ENCODE assay signal across 21 cellular contexts in genomic region chr2:95381212-95382127, GRCh38. TPM values are rescaled to one million over a fixed set of nuclear protein-coding genes. Genes with fewer than 3 reads are reported as not detected.
DNase-seq lines count a peak whose midpoint lies in the region; ATAC-seq, FAIRE-seq and TF ChIP-seq lines count a peak whose summit lies in the region.
"Had no signal": no experiment of that assay in that cellular context is flagged by ENCODE, and none has a peak within 500 bp of the region (broad histone marks: within the 10 kb centered on the region; RNA-seq: fewer than 3 reads in every experiment).

No MANE protein-coding gene starts in this region.

- no peaks in the 10 kb centered on the region for H3K36me3 Mint-ChIP-seq in activated naive CD4-positive, alpha-beta T cell treated with anti-CD3 and anti-CD28 coated beads, Interleukin-2, amount 10 ng/mL, durations not matched to agents 7 days and 5 days
- no peaks in the 10 kb centered on the region for H3K36me3 Mint-ChIP-seq in IgD-negative memory B cell

- H3K9me3 Mint-ChIP-seq in activated naive CD4-positive, alpha-beta T cell treated with anti-CD3 and anti-CD28 coated beads, Interleukin-2, amount 10 ng/mL, durations not matched to agents 7 days and 5 days, result no peaks in the 10 kb centered on the region
- no peaks in the 10 kb centered on the region for H3K9me3 Mint-ChIP-seq in IgD-negative memory B cell

- no peak overlapping the region for H3K27ac Mint-ChIP-seq in activated naive CD4-positive, alpha-beta T cell treated with anti-CD3 and anti-CD28 coated beads, Interleukin-2, amount 10 ng/mL, durations not matched to agents 7 days and 5 days
- peak overlapping the region in 2 of 3 donors; percentile 47 to 93 for H3K27ac Mint-ChIP-seq in IgD-negative memory B cell

- H3K4me1 ChIP-seq in upper lobe of right lung (no peaks in the 10 kb centered on the region), OCI-LY7 (ENCODE audit: insufficient read depth, low read length, poor library complexity, severe bottlenecking) (no peaks in the 10 kb centered on the region)
- H3K4me1 ChIP-seq: SJCRH30 had no signal

- H3K27ac ChIP-seq in upper lobe of right lung, result no peak overlapping the region
- H3K27ac ChIP-seq in OCI-LY7 (ENCODE audit: low read depth, low read length, poor library complexity, severe bottlenecking), result no peak overlapping the region
- H3K27ac ChIP-seq: GM23248, KMS-11, Peyer's patch, SJCRH30 had no signal

- no peaks in the 10 kb centered on the region for H3K9me2 ChIP-seq in OCI-LY7 (ENCODE audit: insufficient read depth, low read length)

- no peaks in the 10 kb centered on the region for H4K20me1 ChIP-seq in OCI-LY7 (ENCODE audit: insufficient read depth, low read length)

- H3K9me3 ChIP-seq in upper lobe of right lung (no peaks in the 10 kb centered on the region), OCI-LY7 (ENCODE audit: low read length) (no peaks in the 10 kb centered on the region)
- H3K9me3 ChIP-seq: Peyer's patch, SJCRH30 had no signal

- TF ChIP-seq CTCF in upper lobe of right lung (IDR thresholded peaks at IDR 0.05) (no peak), foreskin fibroblast (IDR thresholded peaks at IDR 0.05; ENCODE audit: low read depth, low read length) (no peak), D721Med (IDR thresholded peaks at IDR 0.05; ENCODE audit: insufficient read depth, missing control alignments) (no peak), OCI-LY7 (conservative IDR thresholded peaks at IDR 0.05; ENCODE audit: low read length) (no peak)

- no peak overlapping the region for H3K4me3 Mint-ChIP-seq in activated naive CD4-positive, alpha-beta T cell treated with anti-CD3 and anti-CD28 coated beads, Interleukin-2, amount 10 ng/mL, durations not matched to agents 7 days and 5 days
- no peak overlapping the region for H3K4me3 Mint-ChIP-seq in IgD-negative memory B cell

- POLR2A ChIA-PET in OCI-LY7 (lab: Charles Lee), result no interaction called here

- peak; percentile 8 for DNase-seq in activated naive CD4-positive, alpha-beta T cell treated with anti-CD3 and anti-CD28 coated beads, Interleukin-2, amount 10 ng/mL, durations not matched to agents 7 days and 5 days
- no peak for DNase-seq in activated naive CD4-positive, alpha-beta T cell treated with anti-CD3 and anti-CD28 coated beads, Interleukin-2, amount 50 U/mL, for 16 hours
- DNase-seq in mesenteric fat pad (ENCODE audit: low spot score) (peak; percentile 84), upper lobe of right lung (peak; percentile 23), foreskin fibroblast (no peak), D721Med (ENCODE audit: insufficient read length, low spot score) (no peak), OCI-LY7 (ENCODE audit: low spot score) (no peak)
- DNase-seq: 8988T, DMS79, GM23248, HCEC 1CT, NCI-H1105, NCI-H146, NCI-H2029, NCI-H345, NCI-H524 treated with DMSO at 0.1 percent for 48 hours, NCI-H82, Peyer's patch, SJCRH30 had no signal

- intact Hi-C loops in upper lobe of right lung (cut with DNase I) (no loop called here), OCI-LY7 (cut with micrococcal nuclease; ENCODE audit: unreplicated experiment) (no loop called here)

- no peaks in the 10 kb centered on the region for H3K4me1 Mint-ChIP-seq in activated naive CD4-positive, alpha-beta T cell treated with anti-CD3 and anti-CD28 coated beads, Interleukin-2, amount 10 ng/mL, durations not matched to agents 7 days and 5 days
- peaks cover 0 to 6% (median 0%) of the 10 kb centered on the region in 3 donors for H3K4me1 Mint-ChIP-seq in IgD-negative memory B cell

- H3K4me3 ChIP-seq in upper lobe of right lung, result no peak overlapping the region
- no peak overlapping the region for H3K4me3 ChIP-seq in foreskin fibroblast (ENCODE audit: low read depth in 1 of 2, low read length in 2 of 2)
- no peak overlapping the region for H3K4me3 ChIP-seq in OCI-LY7 (ENCODE audit: low read depth, low read length, poor library complexity, severe bottlenecking)
- H3K4me3 ChIP-seq: GM23248, Peyer's patch, SJCRH30 had no signal

- CTCF ChIA-PET in activated naive CD4-positive, alpha-beta T cell treated with anti-CD3 and anti-CD28 coated beads, Interleukin-2, amount 10 ng/mL, durations not matched to agents 7 days and 5 days (lab: Charles Lee), result interaction anchor here (3.6 kb wide), 1 partner anchor 7 kb away, joined by 22 read pairs; no protein-coding TSS in a partner anchor
- CTCF ChIA-PET in OCI-LY7 (lab: Charles Lee; ENCODE audit: unreplicated experiment), result no interaction called here

- ATAC-seq in upper lobe of right lung, result no peak

- no peaks in the 10 kb centered on the region for H3K36me3 ChIP-seq in upper lobe of right lung
- no peaks in the 10 kb centered on the region for H3K36me3 ChIP-seq in OCI-LY7 (ENCODE audit: insufficient read depth, low read length)
- H3K36me3 ChIP-seq: Peyer's patch, SJCRH30 had no signal

- H3K27me3 Mint-ChIP-seq in activated naive CD4-positive, alpha-beta T cell treated with anti-CD3 and anti-CD28 coated beads, Interleukin-2, amount 10 ng/mL, durations not matched to agents 7 days and 5 days, result peaks cover 8% of the 10 kb centered on the region
- peaks cover 11% of the 10 kb centered on the region for H3K27me3 Mint-ChIP-seq in IgD-negative memory B cell

- no peak for FAIRE-seq in D721Med (lab: Jason Lieb, UNC)

- H3K4me2 ChIP-seq in OCI-LY7 (ENCODE audit: low read length), result no peak overlapping the region
- H3K4me2 ChIP-seq: KMS-11 had no signal

- H3K27me3 ChIP-seq in upper lobe of right lung, result no peaks in the 10 kb centered on the region
- H3K27me3 ChIP-seq: Peyer's patch had no signal

- H2AFZ ChIP-seq in OCI-LY7 (ENCODE audit: low read length), result no peak overlapping the region
- H2AFZ ChIP-seq: GM23248 had no signal

- no peaks in the 10 kb centered on the region for H3K79me2 ChIP-seq in OCI-LY7 (ENCODE audit: insufficient read depth, low read depth, low read length)

- no TSS peak for BruUV-seq in OCI-LY7 (replicated peaks; lab: Mats Ljungman, UMichigan)

RNA-seq across cellular contexts. Expression of gene FAHD2A, which starts 21.0 kb away (rescaled TPM):
- polyA plus RNA-seq in IgD-negative memory B cell, result 11.9 TPM
- total RNA-seq in mesenteric fat pad (18.5 TPM), upper lobe of right lung (22.8 TPM), OCI-LY7 (2022) (50.9 and 53.0 TPM in 2 replicates)
- total RNA-seq in OCI-LY7 (2014; rRNA removed; shearing (Covaris generic)), result 47.2 and 48.2 TPM in 2 replicates

Comparison
In these comparisons a context has a peak if more than half of its experiments do, and no peak if none do; other contexts are left out.
1. DNase-seq: peak in activated naive CD4-positive, alpha-beta T cell treated with anti-CD3 and anti-CD28 coated beads, Interleukin-2, amount 10 ng/mL, durations not matched to agents 7 days and 5 days (single experiment), mesenteric fat pad (single experiment) and upper lobe of right lung (single experiment); none in activated naive CD4-positive, alpha-beta T cell treated with anti-CD3 and anti-CD28 coated beads, Interleukin-2, amount 50 U/mL, for 16 hours (single experiment), foreskin fibroblast (0 of 2), D721Med (single experiment) and OCI-LY7 (single experiment).